Comparison of ENCODE assay signal across 14 cellular contexts in the genomic region with DNA sequence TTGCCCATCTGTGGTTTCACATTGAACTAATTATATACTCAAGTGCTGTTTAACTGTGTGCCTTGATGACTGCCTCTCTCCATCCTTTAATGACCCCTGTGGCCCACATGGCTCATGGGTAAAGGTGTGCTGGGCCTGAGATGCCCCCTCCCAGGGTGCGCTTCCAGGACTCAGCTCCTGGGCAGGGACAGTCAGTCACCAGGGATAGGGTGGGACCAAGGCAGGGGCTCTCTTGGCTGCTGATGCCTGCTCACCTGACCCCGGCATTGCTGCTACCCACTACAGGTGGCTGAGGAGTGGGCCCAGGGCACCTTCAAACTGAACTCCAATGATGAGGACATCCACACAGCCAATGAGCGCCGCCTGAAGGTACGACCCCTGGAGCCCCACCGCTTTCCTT. TPM values are rescaled to one million over a fixed set of nuclear protein-coding genes. Genes with fewer than 3 reads are reported as not detected.
DNase-seq lines count a peak whose midpoint lies in the region; ATAC-seq and TF ChIP-seq lines count a peak whose summit lies in the region.
"Had no signal": no experiment of that assay in that cellular context is flagged by ENCODE, and none has a peak within 500 bp of the region (broad histone marks: within the 10 kb centered on the region; RNA-seq: fewer than 3 reads in every experiment).

No MANE protein-coding gene starts in this region.

- peak; percentile 11 to 12 for ATAC-seq in natural killer cell treated with Interleukin-12 subunit alpha and Interleukin-12 subunit beta and Interleukin-15 and Interleukin-18, amount 100 ng/mL, for 72 hours
- no peak for ATAC-seq in natural killer cell
- no peak for ATAC-seq in mucosa of descending colon
- peak; percentile 18 for ATAC-seq in sciatic nerve
- no peak for ATAC-seq in HG02678 (IDR thresholded peaks at IDR 0.05; ENCODE audit: unreplicated experiment)
- ATAC-seq: GM23338, HCT116 had no signal

- no peaks in the 10 kb centered on the region for H3K9me3 ChIP-seq in mucosa of descending colon
- H3K9me3 ChIP-seq: A549, Caco-2 had no signal

- no peaks in the 10 kb centered on the region for H3K9me3 Mint-ChIP-seq in natural killer cell treated with Interleukin-12 subunit alpha and Interleukin-12 subunit beta and Interleukin-15 and Interleukin-18, amount 100 ng/mL, for 72 hours
- H3K9me3 Mint-ChIP-seq in natural killer cell: no peaks in the 10 kb centered on the region
- H3K9me3 Mint-ChIP-seq: CD4-positive, alpha-beta T cell; GM23338; HFFc6 had no signal

- H3K4me1 ChIP-seq in mucosa of descending colon (ENCODE audit: low read depth): peaks cover 9% of the 10 kb centered on the region

- TF ChIP-seq CTCF in natural killer cell (IDR thresholded peaks at IDR 0.05): no peak
- no peak for TF ChIP-seq CTCF in mucosa of descending colon (IDR thresholded peaks at IDR 0.05)

- no peaks in the 10 kb centered on the region for H3K36me3 Mint-ChIP-seq in natural killer cell treated with Interleukin-12 subunit alpha and Interleukin-12 subunit beta and Interleukin-15 and Interleukin-18, amount 100 ng/mL, for 72 hours
- H3K36me3 Mint-ChIP-seq in natural killer cell: no peaks in the 10 kb centered on the region

- intact Hi-C loops in natural killer cell (cut with micrococcal nuclease): no loop called here
- intact Hi-C loops in mucosa of descending colon (cut with DNase I, micrococcal nuclease): no loop called here
- intact Hi-C loops in sciatic nerve (cut with DNase I): no loop called here

- no peaks in the 10 kb centered on the region for H3K36me3 ChIP-seq in mucosa of descending colon (ENCODE audit: low read depth)

- no peak overlapping the region for H3K4me3 ChIP-seq in mucosa of descending colon
- H3K4me3 ChIP-seq: A549, GM23338 had no signal

- H3K27me3 Mint-ChIP-seq in natural killer cell treated with Interleukin-12 subunit alpha and Interleukin-12 subunit beta and Interleukin-15 and Interleukin-18, amount 100 ng/mL, for 72 hours: no peaks in the 10 kb centered on the region
- H3K27me3 Mint-ChIP-seq in natural killer cell (ENCODE audit: low read depth in 2 of 2): no peaks in the 10 kb centered on the region
- H3K27me3 Mint-ChIP-seq: CD4-positive, alpha-beta T cell had no signal

- no peak for DNase-seq in natural killer cell treated with Interleukin-12 subunit alpha and Interleukin-12 subunit beta and Interleukin-15 and Interleukin-18, amount 100 ng/mL, for 72 hours (ENCODE audit: low spot score)
- DNase-seq in natural killer cell (no peak), mucosa of descending colon (peak in 2 of 3 donors; percentile 11 to 15), sciatic nerve (ENCODE audit: low spot score) (no peak), glomerular visceral epithelial cell (ENCODE audit: extremely low spot score) (no peak)
- DNase-seq in activated CD4-positive, alpha-beta T cell treated with anti-CD3 and anti-CD28 coated beads, Interleukin-2, amount 50 U/mL, for 1 hour: no peak
- DNase-seq: AML-193; Caco-2; CD4-positive, alpha-beta T cell; HFFc6 had no signal

- H3K27ac Mint-ChIP-seq in natural killer cell treated with Interleukin-12 subunit alpha and Interleukin-12 subunit beta and Interleukin-15 and Interleukin-18, amount 100 ng/mL, for 72 hours: no peak overlapping the region
- no peak overlapping the region for H3K27ac Mint-ChIP-seq in natural killer cell
- H3K27ac Mint-ChIP-seq: CD4-positive, alpha-beta T cell; GM23338; HFFc6 had no signal

- peaks cover 6 to 8% of the 10 kb centered on the region in 2 donors for H3K4me1 Mint-ChIP-seq in natural killer cell treated with Interleukin-12 subunit alpha and Interleukin-12 subunit beta and Interleukin-15 and Interleukin-18, amount 100 ng/mL, for 72 hours (ENCODE audit: low read depth in 2 of 2)
- peaks cover 8% of the 10 kb centered on the region in 2 donors for H3K4me1 Mint-ChIP-seq in natural killer cell

- H3K4me3 Mint-ChIP-seq in natural killer cell treated with Interleukin-12 subunit alpha and Interleukin-12 subunit beta and Interleukin-15 and Interleukin-18, amount 100 ng/mL, for 72 hours: no peak overlapping the region
- no peak overlapping the region for H3K4me3 Mint-ChIP-seq in natural killer cell
- H3K4me3 Mint-ChIP-seq: CD4-positive, alpha-beta T cell; GM23338; HFFc6 had no signal

RNA-seq across cellular contexts. Expression of gene ASL, which starts 6.5 kb away (rescaled TPM):
- total RNA-seq in natural killer cell treated with Interleukin-12 subunit alpha and Interleukin-12 subunit beta and Interleukin-15 and Interleukin-18, amount 100 ng/mL, for 72 hours: 10 to 100 TPM; 63.1 to 68.3 TPM
- total RNA-seq in natural killer cell (10 to 100 TPM; 58.1 to 69.9 (median 60.0) TPM), mucosa of descending colon (100 to 1,000 TPM in 2 of 3 donors, 10 to 100 TPM in 1; 70.5 to 145 (median 129) TPM), sciatic nerve (25.7 TPM)

RNA-seq across cellular contexts. Expression of gene CRCP, which starts 32.6 kb away (rescaled TPM):
- total RNA-seq in natural killer cell treated with Interleukin-12 subunit alpha and Interleukin-12 subunit beta and Interleukin-15 and Interleukin-18, amount 100 ng/mL, for 72 hours: 10 to 100 TPM; 45.8 to 54.7 TPM
- 10 to 100 TPM; 67.5 to 72.1 (median 68.0) TPM for total RNA-seq in natural killer cell
- 10 to 100 TPM; 37.3 to 43.9 (median 43.1) TPM for total RNA-seq in mucosa of descending colon
- total RNA-seq in sciatic nerve: 31.2 TPM

Comparison
In these comparisons a context has a peak if more than half of its experiments do, and no peak if none do; other contexts are left out.
1. ATAC-seq: peak in natural killer cell treated with Interleukin-12 subunit alpha and Interleukin-12 subunit beta and Interleukin-15 and Interleukin-18, amount 100 ng/mL, for 72 hours (2 of 2) and sciatic nerve (single experiment); none in natural killer cell (0 of 3), mucosa of descending colon (single experiment) and HG02678 (single experiment).
2. DNase-seq: peak in mucosa of descending colon (2 of 3); none in natural killer cell treated with Interleukin-12 subunit alpha and Interleukin-12 subunit beta and Interleukin-15 and Interleukin-18, amount 100 ng/mL, for 72 hours (single experiment), natural killer cell (single experiment), sciatic nerve (single experiment), glomerular visceral epithelial cell (single experiment) and activated CD4-positive, alpha-beta T cell treated with anti-CD3 and anti-CD28 coated beads, Interleukin-2, amount 50 U/mL, for 1 hour (single experiment).